6 cellular contexts compared by ENCODE assay signal in the genomic region with DNA sequence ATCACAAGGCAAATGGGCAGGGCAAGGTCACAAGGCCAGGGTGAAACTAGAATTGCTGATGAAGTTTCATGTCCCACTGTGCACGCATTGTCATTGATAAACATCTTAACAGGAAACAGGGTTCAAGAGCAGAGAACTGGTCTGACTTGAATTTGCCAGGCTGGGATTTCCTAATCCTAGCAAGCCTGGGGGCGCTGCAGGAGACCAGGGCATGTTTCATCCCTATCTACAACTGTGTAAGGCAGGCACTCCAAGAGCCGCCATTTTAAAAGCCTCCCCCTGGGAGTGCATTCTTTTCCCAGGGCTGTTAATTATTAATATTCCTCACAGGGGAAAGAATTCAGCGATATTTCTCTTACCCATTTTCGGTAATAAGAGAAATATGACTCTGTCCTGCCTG. TPM values are rescaled to one million over a fixed set of nuclear protein-coding genes. Genes with fewer than 3 reads are reported as not detected.
"Had no signal": no experiment of that assay in that cellular context is flagged by ENCODE, and none has a peak within 500 bp of the region (broad histone marks: within the 10 kb centered on the region; RNA-seq: fewer than 3 reads in every experiment).

No MANE protein-coding gene starts in this region.

RNA-seq across cellular contexts. Expression of gene DCAF8L1, which starts 15.9 kb away (rescaled TPM):
- total RNA-seq: GM23338, H1, H9, HepG2, HFFc6, HT1080 had no signal
